ENCODE assay signal across 18 cellular contexts in the genomic region with DNA sequence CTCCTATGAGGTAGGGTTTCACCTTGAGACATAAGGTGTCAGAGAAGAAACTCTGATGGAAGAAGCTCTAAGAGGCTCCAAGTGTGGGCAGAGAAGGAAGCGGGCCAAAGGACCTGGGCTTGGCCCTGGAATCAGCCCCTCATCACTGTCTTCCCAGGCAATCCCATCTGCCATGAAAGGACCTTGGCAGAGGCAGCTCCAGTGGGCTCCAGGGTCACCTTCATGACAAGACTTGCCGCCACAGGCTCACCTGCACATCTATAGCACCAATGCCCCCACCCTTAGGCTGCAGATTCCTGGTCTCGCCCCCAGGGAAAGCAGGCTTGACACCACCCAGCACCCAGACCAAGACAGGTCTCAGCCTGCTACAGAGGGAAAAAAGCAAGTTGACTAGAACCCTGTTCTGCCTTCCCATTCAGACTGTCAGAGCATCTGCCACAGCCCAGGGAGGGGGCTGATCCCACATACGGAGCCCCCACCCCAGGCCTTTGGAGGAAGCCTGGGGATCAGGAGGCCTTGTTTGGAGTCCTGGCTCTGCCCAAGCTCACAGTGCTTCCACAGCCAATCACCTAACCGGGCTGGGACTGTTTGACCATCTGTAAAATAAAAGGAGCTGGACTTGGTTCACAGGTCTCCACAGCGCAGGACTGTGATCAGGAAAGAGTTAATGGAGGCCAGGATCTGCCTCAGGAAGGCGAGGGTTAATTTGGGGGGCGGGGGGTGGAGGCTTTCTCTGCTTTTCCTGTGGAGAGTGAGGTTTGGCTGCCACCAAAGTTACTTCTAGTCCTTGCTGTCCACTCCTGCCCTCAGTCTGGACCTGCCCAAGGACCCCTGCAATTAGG. TPM values are rescaled to one million over a fixed set of nuclear protein-coding genes. Genes with fewer than 3 reads are reported as not detected.
DNase-seq lines count a peak whose midpoint lies in the region; ATAC-seq and TF ChIP-seq lines count a peak whose summit lies in the region.
"Had no signal": no experiment of that assay in that cellular context is flagged by ENCODE, and none has a peak within 500 bp of the region (broad histone marks: within the 10 kb centered on the region; RNA-seq: fewer than 3 reads in every experiment).

Gene FAM110D (plus strand): TSS at position 809 of the 842 bp plus-strand sequence. CDS start 2,213 bp downstream, outside the sequence.

- no peak within 1 kb of the TSS for H4K8ac ChIP-seq in H9 (replicated peaks; ENCODE audit: insufficient read length, low read depth, low read length)

- no peaks in the 10 kb centered on the region for H3K36me3 Mint-ChIP-seq in H9 (ENCODE audit: insufficient read depth in 1 of 3, low read depth in 3 of 3)
- no peaks in the 10 kb centered on the region for H3K36me3 Mint-ChIP-seq in Caco-2 (ENCODE audit: insufficient read depth, unreplicated experiment)
- H3K36me3 Mint-ChIP-seq in CD8-positive, alpha-beta memory T cell = no peaks in the 10 kb centered on the region
- H3K36me3 Mint-ChIP-seq in activated CD4-positive, alpha-beta memory T cell treated with anti-CD3 and anti-CD28 coated beads, Interleukin-2, amount 10 ng/mL, durations not matched to agents 7 days and 5 days (ENCODE audit: low read depth) = no peaks in the 10 kb centered on the region
- H3K36me3 Mint-ChIP-seq: stimulated activated memory B cell treated with anti-CD40 and anti-IgM and Interleukin-4, amounts not matched to agents 10 μg/mL and 1 μg/mL and 100 μg/mL, for 72 hours had no signal

- H3K4me3 Mint-ChIP-seq in H9 (peak within 1 kb of the TSS; percentile 10 to 65; a peak in 4 of 5 replicates), Caco-2 (ENCODE audit: unreplicated experiment) (no peak within 1 kb of the TSS)
- no peak within 1 kb of the TSS for H3K4me3 Mint-ChIP-seq in CD8-positive, alpha-beta memory T cell
- no peak within 1 kb of the TSS for H3K4me3 Mint-ChIP-seq in activated CD4-positive, alpha-beta memory T cell treated with anti-CD3 and anti-CD28 coated beads, Interleukin-2, amount 10 ng/mL, durations not matched to agents 7 days and 5 days
- H3K4me3 Mint-ChIP-seq: stimulated activated memory B cell treated with anti-CD40 and anti-IgM and Interleukin-4, amounts not matched to agents 10 μg/mL and 1 μg/mL and 100 μg/mL, for 72 hours had no signal

- no peak within 1 kb of the TSS for H3K27ac Mint-ChIP-seq in H9
- H3K27ac Mint-ChIP-seq in Caco-2 (ENCODE audit: unreplicated experiment) = no peak within 1 kb of the TSS
- H3K27ac Mint-ChIP-seq in CD8-positive, alpha-beta memory T cell = no peak within 1 kb of the TSS
- no peak within 1 kb of the TSS for H3K27ac Mint-ChIP-seq in activated CD4-positive, alpha-beta memory T cell treated with anti-CD3 and anti-CD28 coated beads, Interleukin-2, amount 10 ng/mL, durations not matched to agents 7 days and 5 days
- H3K27ac Mint-ChIP-seq: progenitor cell of endocrine pancreas; stimulated activated memory B cell treated with anti-CD40 and anti-IgM and Interleukin-4, amounts not matched to agents 10 μg/mL and 1 μg/mL and 100 μg/mL, for 72 hours had no signal

- H3K4me1 ChIP-seq in H9 (ENCODE audit: insufficient read depth, low read length) = peaks cover 11% of the 10 kb centered on the region; the same call in 1 of the 2 replicates
- peaks cover 23% of the 10 kb centered on the region for H3K4me1 ChIP-seq in Caco-2
- peaks cover 5% of the 10 kb centered on the region for H3K4me1 ChIP-seq in CD8-positive, alpha-beta memory T cell (ENCODE audit: insufficient read depth, low read length)

- no peak within 1 kb of the TSS for H2BK5ac ChIP-seq in H9 (ENCODE audit: insufficient read length, low read length)

- peak within 1 kb of the TSS; percentile 1 for H3K4me3 ChIP-seq in lower leg skin (ENCODE audit: low read depth, poor library complexity, severe bottlenecking)
- peak within 1 kb of the TSS in 6 of 7 experiments; percentile 3 to 47 (median 18) for H3K4me3 ChIP-seq in skin epidermis
- no peak within 1 kb of the TSS for H3K4me3 ChIP-seq in Caco-2 (ENCODE audit: low read depth, low read length)
- no peak within 1 kb of the TSS for H3K4me3 ChIP-seq in CD8-positive, alpha-beta memory T cell (ENCODE audit: low read length)

- H3K9me3 ChIP-seq in H9 (ENCODE audit: control insufficient read depth, low read depth, low read length) (no peaks in the 10 kb centered on the region), Caco-2 (no peaks in the 10 kb centered on the region)
- no peaks in the 10 kb centered on the region for H3K9me3 ChIP-seq in CD8-positive, alpha-beta memory T cell (ENCODE audit: low read length)

- POLR2A ChIA-PET in Caco-2 (lab: Charles Lee) = interaction anchor here (0.5 kb wide), 1 partner anchor 60 kb away, joined by 3 read pairs; no protein-coding TSS in a partner anchor
- POLR2A ChIA-PET in CD8-positive, alpha-beta memory T cell (lab: Charles Lee) = interaction anchor here (0.6 kb wide), 1 partner anchor 115 kb away, joined by 5 read pairs; no protein-coding TSS in a partner anchor
- POLR2A ChIA-PET in activated CD4-positive, alpha-beta memory T cell treated with anti-CD3 and anti-CD28 coated beads, Interleukin-2, amount 10 ng/mL, durations not matched to agents 7 days and 5 days (lab: Charles Lee) = interaction anchor here (1.0 kb wide), 1 partner anchor 19 kb away, joined by 3 read pairs; no protein-coding TSS in a partner anchor

- no peaks in the 10 kb centered on the region for H3K79me2 ChIP-seq in H9 (ENCODE audit: insufficient read depth, low read length)

- DNase-seq in H9 = no peak
- no peak for DNase-seq in lower leg skin (ENCODE audit: low spot score in 2 of 2)
- DNase-seq in Caco-2 = no peak
- no peak for DNase-seq in CD8-positive, alpha-beta memory T cell
- DNase-seq in activated CD4-positive, alpha-beta memory T cell treated with anti-CD3 and anti-CD28 coated beads, Interleukin-2, amount 10 ng/mL, durations not matched to agents 7 days and 5 days = no peak
- DNase-seq: activated CD4-positive, alpha-beta T cell treated with anti-CD3 and anti-CD28 coated beads, Interleukin-2, amount 50 U/mL, for 1 hour; C1 segment of cervical spinal cord; GF-D8; NCI-H1436; NCI-H524; stimulated activated CD4-positive, alpha-beta T cell treated with anti-CD3 and anti-CD28 coated beads, Interleukin-4, amount 100 ng/mL, for 1 hour; T1000 had no signal

- H3K56ac ChIP-seq in H9 (ENCODE audit: insufficient read length, low read depth, low read length) = no peak within 1 kb of the TSS

- peak within 1 kb of the TSS; percentile 16 for H3K9ac ChIP-seq in H9 (ENCODE audit: extremely low read depth, insufficient read length, low read length)

- intact Hi-C loops in lower leg skin (cut with DNase I; ENCODE audit: low total_unique reads) = no loop called here
- intact Hi-C loops in Caco-2 (cut with micrococcal nuclease; ENCODE audit: unreplicated experiment) = no loop called here

- H3K27ac ChIP-seq in H9 (ENCODE audit: insufficient read length, low read depth, low read length) (no peak within 1 kb of the TSS), cingulate gyrus (ENCODE audit: low read depth, low read length) (peak within 1 kb of the TSS; percentile 8), skin epidermis (peak within 1 kb of the TSS in 14 of 21 experiments; percentile 3 to 69 (median 47))
- H3K27ac ChIP-seq in CD8-positive, alpha-beta memory T cell (ENCODE audit: low read depth, low read length) = no peak within 1 kb of the TSS

- H3T11ph ChIP-seq in H9 (ENCODE audit: low read length) = no peak within 1 kb of the TSS

- H3K14ac ChIP-seq in H9 (ENCODE audit: insufficient read depth, low read length) = no peak within 1 kb of the TSS

- no peak for ATAC-seq in HG03460 (IDR thresholded peaks at IDR 0.05; ENCODE audit: unreplicated experiment)
- ATAC-seq: stimulated activated memory B cell treated with anti-CD40 and anti-IgM and Interleukin-4, amounts not matched to agents 10 μg/mL and 1 μg/mL and 100 μg/mL, for 72 hours had no signal

- no peak within 1 kb of the TSS for H3K18ac ChIP-seq in H9 (ENCODE audit: insufficient read length, low read depth, low read length)

- peaks cover 23% of the 10 kb centered on the region for H3K23me2 ChIP-seq in H9 (ENCODE audit: insufficient read length, low read depth, low read length, poor library complexity, severe bottlenecking)

- H2BK12ac ChIP-seq in H9 (ENCODE audit: insufficient read length, low read depth, low read length) = no peak within 1 kb of the TSS

- H3K36me3 ChIP-seq in Caco-2 (ENCODE audit: control insufficient read depth, insufficient read depth, low read length) = no peaks in the 10 kb centered on the region
- H3K36me3 ChIP-seq in CD8-positive, alpha-beta memory T cell (ENCODE audit: insufficient read depth, low read length) = no peaks in the 10 kb centered on the region

- no TSS peak for BruUV-seq in Caco-2 (replicated peaks; lab: Mats Ljungman, UMichigan)

- H4K5ac ChIP-seq in H9 (ENCODE audit: insufficient read length, low read depth, low read length) = no peak within 1 kb of the TSS

- TF ChIP-seq CTCF in H9 (conservative IDR thresholded peaks at IDR 0.05) (no peak), lower leg skin (IDR thresholded peaks at IDR 0.05) (no peak), Caco-2 (IDR thresholded peaks at IDR 0.05; ENCODE audit: insufficient read depth in 1 of 2, low read depth in 1 of 2, low read length in 1 of 2, severe bottlenecking in 1 of 2, unreplicated experiment in 1 of 2) (no peak)

- no peak within 1 kb of the TSS for H2AFZ ChIP-seq in H9 (ENCODE audit: low read length)

- H3K23ac ChIP-seq in H9 (ENCODE audit: insufficient read length, low read depth, low read length) = no peak within 1 kb of the TSS

- WGBS in H9 (ENCODE audit: extremely low coverage, insufficient read length, low lambda C conversion rate) = no CpG with 5 or more reads among the region's 8 CpGs
- WGBS in lower leg skin, 2 donors = 39 to 46% methylated on average over 7 to 8 of the region's 8 CpGs

- peak within 1 kb of the TSS; percentile 8 for H3K4me2 ChIP-seq in H9 (ENCODE audit: insufficient read depth, insufficient read length, low read length)

- no peaks in the 10 kb centered on the region for H3K79me1 ChIP-seq in H9 (ENCODE audit: insufficient read depth, low read depth, low read length, poor library complexity, severe bottlenecking)

- H3K9me3 Mint-ChIP-seq in H9 (peaks cover 0 to 4% of the 10 kb centered on the region in 2 experiments; a peak in 1 of 5 replicates), Caco-2 (ENCODE audit: unreplicated experiment) (no peaks in the 10 kb centered on the region)
- peaks cover 0 to 4% (median 0%) of the 10 kb centered on the region in 5 donors for H3K9me3 Mint-ChIP-seq in CD8-positive, alpha-beta memory T cell
- no peaks in the 10 kb centered on the region for H3K9me3 Mint-ChIP-seq in activated CD4-positive, alpha-beta memory T cell treated with anti-CD3 and anti-CD28 coated beads, Interleukin-2, amount 10 ng/mL, durations not matched to agents 7 days and 5 days
- H3K9me3 Mint-ChIP-seq: stimulated activated memory B cell treated with anti-CD40 and anti-IgM and Interleukin-4, amounts not matched to agents 10 μg/mL and 1 μg/mL and 100 μg/mL, for 72 hours had no signal

- H3K27me3 ChIP-seq in H9 (ENCODE audit: insufficient read depth, low read length) (peaks cover 49% of the 10 kb centered on the region; the same call in 1 of the 2 replicates), Caco-2 (replicated peaks; ENCODE audit: control insufficient read depth, insufficient read depth, low read length) (no peaks in the 10 kb centered on the region)
- peaks cover 18% of the 10 kb centered on the region for H3K27me3 ChIP-seq in CD8-positive, alpha-beta memory T cell (ENCODE audit: insufficient read depth, low read length, poor library complexity, severe bottlenecking)

- peaks cover 96% of the 10 kb centered on the region for H3K27me3 Mint-ChIP-seq in H9 (ENCODE audit: low read depth)
- no peaks in the 10 kb centered on the region for H3K27me3 Mint-ChIP-seq in Caco-2 (ENCODE audit: insufficient read depth, unreplicated experiment)
- peaks cover 40 to 62% of the 10 kb centered on the region in 2 donors for H3K27me3 Mint-ChIP-seq in CD8-positive, alpha-beta memory T cell
- peaks cover 61% of the 10 kb centered on the region for H3K27me3 Mint-ChIP-seq in activated CD4-positive, alpha-beta memory T cell treated with anti-CD3 and anti-CD28 coated beads, Interleukin-2, amount 10 ng/mL, durations not matched to agents 7 days and 5 days

- H3K4me1 Mint-ChIP-seq in H9 (peaks cover 46 to 60% of the 10 kb centered on the region in 2 experiments), Caco-2 (ENCODE audit: low read depth, unreplicated experiment) (peaks cover 8% of the 10 kb centered on the region)
- peaks cover 5 to 12% (median 5%) of the 10 kb centered on the region in 3 donors for H3K4me1 Mint-ChIP-seq in CD8-positive, alpha-beta memory T cell
- H3K4me1 Mint-ChIP-seq in activated CD4-positive, alpha-beta memory T cell treated with anti-CD3 and anti-CD28 coated beads, Interleukin-2, amount 10 ng/mL, durations not matched to agents 7 days and 5 days = peaks cover 8% of the 10 kb centered on the region

- CTCF ChIA-PET in Caco-2 (lab: Charles Lee) = interaction anchor here (1.2 to 1.6 kb wide), 2 partner anchors 11 to 13 kb away, joined by 3 to 5 read pairs; partner anchors contain the start of gene ZNF593
- CTCF ChIA-PET in CD8-positive, alpha-beta memory T cell (lab: Charles Lee) = interaction anchor here (0.9 to 1.5 kb wide), 2 partner anchors 11 to 76 kb away, joined by 3 to 7 read pairs; partner anchors contain the start of genes C1orf232, CEP85 and ZNF593
- CTCF ChIA-PET in activated CD4-positive, alpha-beta memory T cell treated with anti-CD3 and anti-CD28 coated beads, Interleukin-2, amount 10 ng/mL, durations not matched to agents 7 days and 5 days (lab: Charles Lee) = interaction anchor here (0.7 to 3.8 kb wide), 3 partner anchors 12 to 27 kb away, joined by 3 to 16 read pairs (median 14); partner anchors contain the start of genes ZNF593 and ZNF593OS

- H2BK15ac ChIP-seq in H9 (ENCODE audit: low read depth, low read length) = no peak within 1 kb of the TSS

- H3K4ac ChIP-seq in H9 (ENCODE audit: low read depth, low read length) = no peak within 1 kb of the TSS

- H4K91ac ChIP-seq in H9 (ENCODE audit: insufficient read length, low read depth, low read length) = no peak within 1 kb of the TSS

- no peak within 1 kb of the TSS for H2AK5ac ChIP-seq in H9 (ENCODE audit: insufficient read length, low read length)

- no peak within 1 kb of the TSS for H2BK20ac ChIP-seq in H9 (ENCODE audit: low read depth, low read length, poor library complexity, severe bottlenecking)

- H2BK120ac ChIP-seq in H9 (ENCODE audit: low read depth, low read length, poor library complexity, severe bottlenecking) = no peak within 1 kb of the TSS

- H4K20me1 ChIP-seq in H9 (ENCODE audit: control insufficient read depth, insufficient read depth, insufficient read length) = no peaks in the 10 kb centered on the region

- TF ChIP-seq POLR2A in lower leg skin (IDR thresholded peaks at IDR 0.05) = no peak

RNA-seq across cellular contexts. Expression of gene FAM110D, which starts in this region (rescaled TPM):
- total RNA-seq in H9 (2021) (0.46 TPM in 2 replicates), lower leg skin (1 to 10 TPM in 3 of 4 donors, under 1 TPM in 1; 0.57 to 9.1 (median 3.2) TPM), Caco-2 (2022) (0.12 and 0.16 TPM in 2 replicates)
- total RNA-seq in CD8-positive, alpha-beta memory T cell = not detected
- polyA plus RNA-seq in CD8-positive, alpha-beta memory T cell = not detected
- not detected for total RNA-seq in activated CD4-positive, alpha-beta memory T cell treated with anti-CD3 and anti-CD28 coated beads, Interleukin-2, amount 10 ng/mL, durations not matched to agents 7 days and 5 days
- total RNA-seq: RPMI7951 had no signal

Comparison
In these comparisons a context has a peak if more than half of its experiments do, and no peak if none do; other contexts are left out.
1. H3K27ac ChIP-seq: peak in cingulate gyrus (single experiment) and skin epidermis (14 of 21); none in H9 (single experiment) and CD8-positive, alpha-beta memory T cell (single experiment).
2. H3K4me3 Mint-ChIP-seq: peak in H9 (2 of 2); none in Caco-2 (single experiment), CD8-positive, alpha-beta memory T cell (0 of 7) and activated CD4-positive, alpha-beta memory T cell treated with anti-CD3 and anti-CD28 coated beads, Interleukin-2, amount 10 ng/mL, durations not matched to agents 7 days and 5 days (single experiment).
3. H3K4me3 ChIP-seq: peak in lower leg skin (single experiment) and skin epidermis (6 of 7); none in Caco-2 (single experiment) and CD8-positive, alpha-beta memory T cell (single experiment).